ENCODE assay signal across 8 cellular contexts in the genomic region with DNA sequence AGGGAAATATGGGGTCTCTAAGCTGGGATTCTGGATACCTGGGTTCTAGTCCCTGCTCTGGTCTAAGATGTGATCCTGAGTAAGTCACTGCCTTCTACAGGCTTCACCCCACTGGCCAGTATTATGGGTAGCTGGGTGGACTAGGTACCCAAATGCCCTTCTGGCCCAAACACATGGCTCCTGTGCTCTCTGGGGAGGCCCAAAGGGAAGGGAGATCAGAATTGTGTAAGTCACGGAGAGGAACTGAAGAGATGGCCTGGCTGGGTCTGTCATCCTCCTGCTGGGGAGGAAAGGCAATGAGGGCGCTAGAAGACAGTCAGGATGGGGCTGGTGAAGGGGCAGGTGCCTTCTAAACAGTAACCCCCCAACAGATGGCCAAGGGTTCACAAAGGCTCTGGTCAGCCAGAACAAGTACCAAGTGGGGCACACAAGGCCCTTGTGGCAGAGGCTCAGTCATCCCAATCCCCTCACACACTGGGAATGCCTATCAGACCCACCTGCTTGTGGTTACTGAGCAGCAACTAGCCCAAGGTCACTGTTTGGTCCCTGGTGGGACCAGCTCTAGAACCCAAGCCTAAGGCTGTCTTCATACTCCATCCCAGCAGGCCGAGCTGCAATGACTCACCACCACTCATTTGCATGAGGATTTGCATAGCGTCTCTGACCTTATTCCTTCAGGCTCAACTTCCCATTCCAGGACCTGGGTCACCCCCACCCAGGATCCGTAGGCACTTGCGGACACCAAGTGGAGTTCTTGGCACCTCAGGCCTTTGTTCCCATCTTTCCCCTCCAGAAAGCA. TPM values are rescaled to one million over a fixed set of nuclear protein-coding genes. Genes with fewer than 3 reads are reported as not detected.
A peak's percentile ranks its signal among the peaks of the same experiment; 100 is the strongest.
DNase-seq lines count a peak whose midpoint lies in the region; ATAC-seq lines count a peak whose summit lies in the region.

No MANE protein-coding gene starts in this region.

- peak overlapping the region; percentile 81 for H3K27ac Mint-ChIP-seq in activated CD4-positive, alpha-beta T cell treated with anti-CD3 and anti-CD28 coated beads for 36 hours

- H3K4me1 ChIP-seq in SJSA1 (replicated peaks) = peaks cover 28% of the 10 kb centered on the region
- peaks cover 42% of the 10 kb centered on the region for H3K4me1 ChIP-seq in iPS-18a (ENCODE audit: control insufficient read depth, low read depth, low read length)

- no peaks in the 10 kb centered on the region for H3K27me3 Mint-ChIP-seq in activated CD4-positive, alpha-beta T cell treated with anti-CD3 and anti-CD28 coated beads for 36 hours

- H3K4me3 ChIP-seq in SJSA1 (no peak overlapping the region), iPS-18a (ENCODE audit: low read length) (peak overlapping the region; percentile 36)

- no peak overlapping the region for H3K9ac ChIP-seq in iPS-18a (ENCODE audit: low read length)

- H3K36me3 ChIP-seq in SJSA1 (peaks cover 17% of the 10 kb centered on the region), iPS-18a (ENCODE audit: control insufficient read depth, low read depth, low read length) (no peaks in the 10 kb centered on the region)

- peaks cover 13% of the 10 kb centered on the region for H3K36me3 Mint-ChIP-seq in activated CD4-positive, alpha-beta T cell treated with anti-CD3 and anti-CD28 coated beads for 36 hours (ENCODE audit: low read depth)

- POLR2A ChIA-PET in activated CD4-positive, alpha-beta T cell treated with anti-CD3 and anti-CD28 coated beads for 36 hours (lab: Charles Lee) = interaction anchor here (0.6 to 4.9 kb wide), 3 partner anchors 9 to 81 kb away, joined by 3 to 27 read pairs (median 3); a partner anchor contains a TSS

- H3K27ac ChIP-seq in SJSA1 (peak overlapping the region; percentile 61; the same call in 1 of the 2 replicates), iPS-18a (ENCODE audit: low read length) (no peak overlapping the region)

- no peaks in the 10 kb centered on the region for H3K9me3 Mint-ChIP-seq in activated CD4-positive, alpha-beta T cell treated with anti-CD3 and anti-CD28 coated beads for 36 hours (ENCODE audit: low read depth)

- CTCF ChIA-PET in activated CD4-positive, alpha-beta T cell treated with anti-CD3 and anti-CD28 coated beads for 36 hours (lab: Charles Lee) = interaction anchor here (0.6 to 10.0 kb wide), 11 partner anchors 10 to 117 kb away, joined by 3 to 63 read pairs (median 4); a partner anchor contains a TSS

- no peak for ATAC-seq in activated CD4-positive, alpha-beta T cell treated with anti-CD3 and anti-CD28 coated beads for 36 hours

- H3K4me1 Mint-ChIP-seq in activated CD4-positive, alpha-beta T cell treated with anti-CD3 and anti-CD28 coated beads for 36 hours = peaks cover 98% of the 10 kb centered on the region

- H3K9me3 ChIP-seq in SJSA1 (replicated peaks) (no peaks in the 10 kb centered on the region), iPS-18a (ENCODE audit: control insufficient read depth, low read depth, low read length) (no peaks in the 10 kb centered on the region)

- H3K27me3 ChIP-seq in SJSA1 (replicated peaks) (no peaks in the 10 kb centered on the region), iPS-18a (ENCODE audit: control insufficient read depth, insufficient read depth, low read length) (no peaks in the 10 kb centered on the region)

- intact Hi-C loops in activated CD4-positive, alpha-beta T cell treated with anti-CD3 and anti-CD28 coated beads for 36 hours (cut with DNase I, micrococcal nuclease) = no loop called here

- H3K4me3 Mint-ChIP-seq in activated CD4-positive, alpha-beta T cell treated with anti-CD3 and anti-CD28 coated beads for 36 hours = no peak overlapping the region

- no peak for DNase-seq in activated CD4-positive, alpha-beta T cell treated with anti-CD3 and anti-CD28 coated beads for 36 hours
- DNase-seq in activated CD4-positive, alpha-beta T cell treated with anti-CD3 and anti-CD28 coated beads, Interleukin-2, amount 50 U/mL, for 4 hours = no peak
- DNase-seq in SJSA1 (ENCODE audit: low read depth in 1 of 2, low spot score in 2 of 2) = no peak
- DNase-seq in superior temporal gyrus (ENCODE audit: extremely low spot score) = peak; percentile 13
- no peak for DNase-seq in NCI-H510A treated with DMSO at 0.1 percent for 48 hours (lab: John Stamatoyannopoulos, UW)
- no peak for DNase-seq in midbrain (lab: John Stamatoyannopoulos, UW)
- DNase-seq in middle frontal gyrus (ENCODE audit: extremely low spot score, low spot score) = no peak

RNA-seq across cellular contexts. Expression of a gene that starts 9.2 kb away (rescaled TPM):
- total RNA-seq in activated CD4-positive, alpha-beta T cell treated with anti-CD3 and anti-CD28 coated beads for 36 hours = 10 to 100 TPM; 32.1 to 33.6 TPM
- total RNA-seq in SJSA1 (2014; rRNA removed; shearing (Covaris generic)) = 7.0 and 9.8 TPM in 2 replicates
